In genomic region chr15:40282144-40282869, GRCh38 we compare ENCODE assay signal across 9 cellular contexts. TPM values are rescaled to one million over a fixed set of nuclear protein-coding genes. Genes with fewer than 3 reads are reported as not detected.
DNase-seq lines count a peak whose midpoint lies in the region; ATAC-seq, FAIRE-seq and TF ChIP-seq lines count a peak whose summit lies in the region.
"Had no signal": no experiment of that assay in that cellular context is flagged by ENCODE, and none has a peak within 500 bp of the region (broad histone marks: within the 10 kb centered on the region; RNA-seq: fewer than 3 reads in every experiment).

No MANE protein-coding gene starts in this region.

- H3K4me1 ChIP-seq in HUES48 (ENCODE audit: control insufficient read depth, insufficient read depth, low read length) (peaks cover 50% of the 10 kb centered on the region), body of pancreas (peaks cover 30% of the 10 kb centered on the region), keratinocyte (ENCODE audit: control insufficient read depth, extremely low read depth, insufficient read depth, low read length) (peaks cover 14% of the 10 kb centered on the region)

- no peak for FAIRE-seq in keratinocyte (lab: Jason Lieb, UNC)
- FAIRE-seq: TTC549 had no signal

- ATAC-seq in body of pancreas (peak; percentile 53), GM19035 (IDR thresholded peaks at IDR 0.05; ENCODE audit: unreplicated experiment) (no peak)

- no peaks in the 10 kb centered on the region for H3K36me3 ChIP-seq in HUES48 (ENCODE audit: control insufficient read depth, insufficient read depth, low read length)
- no peaks in the 10 kb centered on the region for H3K36me3 ChIP-seq in body of pancreas (replicated peaks in 1 of 2; ENCODE audit: insufficient read depth in 1 of 2, low read depth in 2 of 2)
- peaks cover 0 to 2% of the 10 kb centered on the region in 2 experiments for H3K36me3 ChIP-seq in keratinocyte (ENCODE audit: control insufficient read depth in 2 of 2, extremely low read depth in 1 of 2, insufficient read depth in 2 of 2, low read length in 2 of 2)

- dilution Hi-C loops in keratinocyte (cut with MboI; ENCODE audit: extremely low pct_ligation_motif_present, low sequenced_read_pairs): no loop called here

- H2AFZ ChIP-seq in keratinocyte (ENCODE audit: control insufficient read depth, low read length): peak overlapping the region; percentile 51

- H3K9me3 ChIP-seq in HUES48 (ENCODE audit: control insufficient read depth, insufficient read depth, low read length) (no peaks in the 10 kb centered on the region), body of pancreas (no peaks in the 10 kb centered on the region), keratinocyte (ENCODE audit: control insufficient read depth, low read depth, low read length) (no peaks in the 10 kb centered on the region)

- WGBS in body of pancreas, 2 donors: 0% methylated on average over 89 of the region's 93 CpGs; no CpG with 5 or more reads in 1 of the 2 donors

- TF ChIP-seq CTCF in body of pancreas (IDR thresholded peaks at IDR 0.05) (peak in 5 of 7 experiments; percentile 7 to 29 (median 13)), keratinocyte (optimal IDR thresholded peaks at IDR 0.05 in 1 of 3, IDR thresholded peaks at IDR 0.05 in 1 of 3, conservative IDR thresholded peaks at IDR 0.05 in 1 of 3; ENCODE audit: extremely low read depth in 1 of 3, insufficient read depth in 2 of 3, low read length in 3 of 3) (peak in 2 of 3 experiments; percentile 46 to 64)

- H3K4me2 ChIP-seq in keratinocyte (ENCODE audit: control insufficient read depth, extremely low read depth, insufficient read depth, low read depth, low read length): peak overlapping the region; percentile 76

- no peak overlapping the region for H3K27ac ChIP-seq in HUES48 (ENCODE audit: low read depth, low read length)
- no peak overlapping the region for H3K27ac ChIP-seq in body of pancreas
- H3K27ac ChIP-seq in keratinocyte (ENCODE audit: control insufficient read depth, insufficient read depth, low read length): no peak overlapping the region

- DNase-seq in DMS114 treated with DMSO at 0.1 percent for 48 hours (lab: John Stamatoyannopoulos, UW; ENCODE audit: unreplicated experiment) (peak; percentile 17), T-helper 1 cell (peak in 3 of 5 donors; percentile 29 to 49 (median 48)), body of pancreas (peak; percentile 56 to 79 (median 62)), keratinocyte (ENCODE audit: low read depth, low spot score) (no peak), NCI-H1092 (lab: John Stamatoyannopoulos, UW) (no peak)
- DNase-seq in stimulated activated CD4-positive, alpha-beta T cell treated with anti-CD3 and anti-CD28 coated beads, Interleukin-4, amount 100 ng/mL, for 24 hours: peak; percentile 26

- H3K9ac ChIP-seq in HUES48 (ENCODE audit: low read depth, low read length) (no peak overlapping the region), keratinocyte (ENCODE audit: control insufficient read depth, extremely low read depth, insufficient read depth, low read length) (no peak overlapping the region)

- no peak for TF ChIP-seq POLR2A in body of pancreas (IDR thresholded peaks at IDR 0.05)

- H3K4me3 ChIP-seq in HUES48 (ENCODE audit: low read depth, low read length) (peak overlapping the region; percentile 56), body of pancreas (peak overlapping the region; percentile 5 to 21), keratinocyte (ENCODE audit: control insufficient read depth in 2 of 3, extremely low read depth in 1 of 3, insufficient read depth in 2 of 3, low read depth in 1 of 3, low read length in 3 of 3) (peak overlapping the region; percentile 29 to 62 (median 55))

- peaks cover 2% of the 10 kb centered on the region for H4K20me1 ChIP-seq in keratinocyte (ENCODE audit: control insufficient read depth, extremely low read depth, insufficient read depth, low read length)

- H3K79me2 ChIP-seq in keratinocyte (ENCODE audit: control insufficient read depth, insufficient read depth, low read length): no peaks in the 10 kb centered on the region

- H3K9me1 ChIP-seq in keratinocyte (ENCODE audit: control insufficient read depth, extremely low read depth, insufficient read depth, low read length): no peaks in the 10 kb centered on the region

- H3K27me3 ChIP-seq in HUES48 (ENCODE audit: control insufficient read depth, insufficient read depth, low read length): peaks cover 80% of the 10 kb centered on the region
- peaks cover 0 to 23% of the 10 kb centered on the region in 2 donors for H3K27me3 ChIP-seq in body of pancreas
- peaks cover 45% of the 10 kb centered on the region for H3K27me3 ChIP-seq in keratinocyte (ENCODE audit: control insufficient read depth, extremely low read depth, insufficient read depth, low read length)

- intact Hi-C loops in body of pancreas (cut with DNase I): loop anchor here (5.0 kb wide), 1 partner anchor 140 kb away; no protein-coding TSS in a partner anchor

RNA-seq across cellular contexts. Expression of gene ANKRD63, which starts 0.6 kb away (rescaled TPM):
- total RNA-seq in body of pancreas: not detected
- polyA plus RNA-seq in keratinocyte: not detected in 3 replicates
- not detected for polyA plus RNA-seq in keratinocyte (2011; ENCODE audit: low read depth)
- not detected in 2 replicates for polyA plus RNA-seq in keratinocyte (2011; cell fraction: cytosol; rRNA removed)
- not detected in 2 replicates for polyA plus RNA-seq in keratinocyte (2011; cell fraction: nucleus; rRNA removed)
- not detected in 2 replicates for polyA plus RNA-seq in keratinocyte (2012; ENCODE audit: low replicate concordance)
- polyA minus RNA-seq in keratinocyte: not detected in 3 replicates
- polyA minus RNA-seq in keratinocyte (2011; cell fraction: cytosol; rRNA and poly(A)+ RNA removed): not detected
- polyA minus RNA-seq in keratinocyte (2011; cell fraction: nucleus; rRNA and poly(A)+ RNA removed): not detected in 2 replicates

RNA-seq across cellular contexts. Expression of gene PLCB2, which starts 25.4 kb away (rescaled TPM):
- total RNA-seq in body of pancreas: 1 to 10 TPM; 3.1 to 4.6 TPM
- 0.52 to 1.1 TPM (median 0.73 TPM) in 3 replicates for polyA plus RNA-seq in keratinocyte
- not detected for polyA plus RNA-seq in keratinocyte (2011; ENCODE audit: low read depth)
- polyA plus RNA-seq in keratinocyte (2011; cell fraction: cytosol; rRNA removed): 0.69 and 0.72 TPM in 2 replicates
- polyA plus RNA-seq in keratinocyte (2011; cell fraction: nucleus; rRNA removed): 0.73 and 1.3 TPM in 2 replicates
- polyA plus RNA-seq in keratinocyte (2012; ENCODE audit: low replicate concordance): 0.23 and 1.4 TPM in 2 replicates
- 0.40 to 0.69 TPM in 2 of 3 replicates, not detected in the other for polyA minus RNA-seq in keratinocyte
- polyA minus RNA-seq in keratinocyte (2011; cell fraction: cytosol; rRNA and poly(A)+ RNA removed): not detected
- not detected in 2 replicates for polyA minus RNA-seq in keratinocyte (2011; cell fraction: nucleus; rRNA and poly(A)+ RNA removed)

RNA-seq across cellular contexts. Expression of gene INAFM2, which starts 41.2 kb away (rescaled TPM):
- 10 to 100 TPM in 1 of 2 donors, 1 to 10 TPM in 1; 8.8 to 22.4 TPM for total RNA-seq in body of pancreas
- 9.1 to 15.2 TPM (median 13.5 TPM) in 3 replicates for polyA plus RNA-seq in keratinocyte
- polyA plus RNA-seq in keratinocyte (2011; ENCODE audit: low read depth): 2.5 TPM
- polyA plus RNA-seq in keratinocyte (2011; cell fraction: cytosol; rRNA removed): 8.5 and 17.1 TPM in 2 replicates
- polyA plus RNA-seq in keratinocyte (2011; cell fraction: nucleus; rRNA removed): 17.2 and 18.4 TPM in 2 replicates
- 7.8 and 18.3 TPM in 2 replicates for polyA plus RNA-seq in keratinocyte (2012; ENCODE audit: low replicate concordance)
- polyA minus RNA-seq in keratinocyte: 4.8 to 6.7 TPM (median 6.4 TPM) in 3 replicates
- polyA minus RNA-seq in keratinocyte (2011; cell fraction: cytosol; rRNA and poly(A)+ RNA removed): 10.7 TPM
- 4.6 and 5.9 TPM in 2 replicates for polyA minus RNA-seq in keratinocyte (2011; cell fraction: nucleus; rRNA and poly(A)+ RNA removed)

RNA-seq across cellular contexts. Expression of gene PAK6, which starts 43.4 kb away (rescaled TPM):
- 10 to 100 TPM; 14.8 to 22.4 TPM for total RNA-seq in body of pancreas
- 9.6 to 19.2 TPM (median 11.5 TPM) in 3 replicates for polyA plus RNA-seq in keratinocyte
- polyA plus RNA-seq in keratinocyte (2011; ENCODE audit: low read depth): 4.4 TPM
- 8.9 and 16.2 TPM in 2 replicates for polyA plus RNA-seq in keratinocyte (2011; cell fraction: cytosol; rRNA removed)
- 19.8 and 25.6 TPM in 2 replicates for polyA plus RNA-seq in keratinocyte (2011; cell fraction: nucleus; rRNA removed)
- 11.2 and 18.3 TPM in 2 replicates for polyA plus RNA-seq in keratinocyte (2012; ENCODE audit: low replicate concordance)
- polyA minus RNA-seq in keratinocyte: 14.0 to 20.3 TPM (median 15.3 TPM) in 3 replicates
- polyA minus RNA-seq in keratinocyte (2011; cell fraction: cytosol; rRNA and poly(A)+ RNA removed): 51.4 TPM
- 15.9 and 22.1 TPM in 2 replicates for polyA minus RNA-seq in keratinocyte (2011; cell fraction: nucleus; rRNA and poly(A)+ RNA removed)

RNA-seq across cellular contexts. Expression of gene CCDC9B, which starts 58.4 kb away (rescaled TPM):
- total RNA-seq in body of pancreas: 10 to 100 TPM; 17.1 to 26.4 TPM
- polyA plus RNA-seq in keratinocyte: 6.3 to 9.6 TPM (median 7.4 TPM) in 3 replicates
- 32.3 TPM for polyA plus RNA-seq in keratinocyte (2011; ENCODE audit: low read depth)
- polyA plus RNA-seq in keratinocyte (2011; cell fraction: cytosol; rRNA removed): 7.6 and 13.9 TPM in 2 replicates
- polyA plus RNA-seq in keratinocyte (2011; cell fraction: nucleus; rRNA removed): 105 and 122 TPM in 2 replicates
- polyA plus RNA-seq in keratinocyte (2012; ENCODE audit: low replicate concordance): 22.8 and 85.9 TPM in 2 replicates
- polyA minus RNA-seq in keratinocyte: 27.3 to 109 TPM (median 58.7 TPM) in 3 replicates
- 16.5 TPM for polyA minus RNA-seq in keratinocyte (2011; cell fraction: cytosol; rRNA and poly(A)+ RNA removed)
- polyA minus RNA-seq in keratinocyte (2011; cell fraction: nucleus; rRNA and poly(A)+ RNA removed): 44.7 and 58.6 TPM in 2 replicates

Comparison
In these comparisons a context has a peak if more than half of its experiments do, and no peak if none do; other contexts are left out.
1. DNase-seq: peak in DMS114 treated with DMSO at 0.1 percent for 48 hours (single experiment), T-helper 1 cell (3 of 5), body of pancreas (4 of 4) and stimulated activated CD4-positive, alpha-beta T cell treated with anti-CD3 and anti-CD28 coated beads, Interleukin-4, amount 100 ng/mL, for 24 hours (single experiment); none in keratinocyte (single experiment) and NCI-H1092 (single experiment).
2. Peak in every context shown above with its lines, with median percentiles within 50 percentile points of each other: H3K4me3 ChIP-seq.